ENCODE assay signal across 2 cellular contexts in genomic region chr1:79777481-79778219, GRCh38.
TF ChIP-seq lines count a peak whose summit lies in the region.

No MANE protein-coding gene starts in this region.

TF ChIP-seq in GM23338, 12 proteins besides CTCF, POLR2A, EP300 and RAD21 (continued from another document):
- TF ChIP-seq ZNF462 (CRISPR knock-in tag; IDR thresholded peaks at IDR 0.05), result no peak
- TF ChIP-seq POLR2AphosphoS5 (IDR thresholded peaks at IDR 0.05; ENCODE audit: low read depth), result no peak
- no peak for TF ChIP-seq STAT1 (IDR thresholded peaks at IDR 0.05; ENCODE audit: unreplicated experiment)
- no peak for TF ChIP-seq JUNB (IDR thresholded peaks at IDR 0.05; ENCODE audit: unreplicated experiment)
- TF ChIP-seq EZH2 (IDR thresholded peaks at IDR 0.05; ENCODE audit: low read depth, unreplicated experiment), result no peak
- TF ChIP-seq EZH2phosphoT487 (IDR thresholded peaks at IDR 0.05; ENCODE audit: unreplicated experiment), result no peak
- no peak for TF ChIP-seq ZNF331 (CRISPR knock-in tag; IDR thresholded peaks at IDR 0.05; ENCODE audit: low read depth)
TF ChIP-seq in GM23338: peak in this region for 0.

TF ChIP-seq in GM12878, 131 proteins besides CTCF, POLR2A, EP300 and RAD21 (continued from another document):
- TF ChIP-seq BACH1 (IDR thresholded peaks at IDR 0.05; ENCODE audit: borderline replicate concordance) (peak; percentile 24; the same call in 1 of the 2 replicates), DPF2 (IDR thresholded peaks at IDR 0.05) (peak; percentile 53), ZNF217 (IDR thresholded peaks at IDR 0.05) (peak; percentile 67; the same call in 1 of the 2 replicates), MTA2 (IDR thresholded peaks at IDR 0.05; ENCODE audit: low read depth) (peak; percentile 69; the same call in 1 of the 2 replicates)
